1 cellular context compared by ENCODE assay signal in the genomic region with DNA sequence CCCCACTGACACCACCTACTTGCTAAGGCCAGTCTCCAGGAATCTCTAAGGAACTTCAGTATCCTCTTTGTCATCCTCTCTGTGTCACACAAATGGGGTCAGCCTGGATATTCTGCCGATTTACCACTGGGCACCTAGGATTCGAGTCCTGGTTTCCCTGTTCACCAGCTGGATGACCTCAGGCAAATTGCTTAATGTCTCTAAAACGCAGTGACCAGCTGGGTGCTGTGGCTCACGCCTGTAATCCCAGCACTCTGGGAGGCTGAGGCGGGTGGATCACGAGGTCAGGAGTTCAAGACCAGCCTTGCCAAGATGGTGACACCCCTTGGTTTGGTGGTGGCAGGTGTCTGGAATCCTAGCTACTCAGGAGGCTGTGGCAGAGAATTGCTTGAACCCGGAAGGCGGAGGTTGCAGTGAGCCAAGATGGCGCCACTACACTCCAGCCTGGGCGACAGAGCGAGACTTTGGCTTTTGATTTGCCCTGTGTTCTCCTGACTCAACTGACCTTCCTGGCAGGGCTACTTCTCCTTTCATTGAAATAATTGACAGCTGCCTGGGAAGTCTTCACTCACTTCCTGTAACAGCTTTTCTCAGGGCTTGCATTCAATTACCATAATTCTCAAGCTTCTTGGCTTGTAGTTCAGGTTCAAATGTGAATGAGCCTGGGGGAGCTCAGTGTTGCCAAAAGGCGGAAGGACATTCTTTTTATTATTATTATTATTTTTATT.
TF ChIP-seq lines count a peak whose summit lies in the region.

No MANE protein-coding gene starts in this region.

TF ChIP-seq in K562, 482 proteins besides CTCF, POLR2A, EP300 and RAD21:
- TF ChIP-seq ILF3 (IDR thresholded peaks at IDR 0.05; ENCODE audit: borderline replicate concordance) (no peak), JUN (IDR thresholded peaks at IDR 0.05; ENCODE audit: borderline replicate concordance, low read depth, low read length) (no peak), JUN (CRISPR knock-in tag; IDR thresholded peaks at IDR 0.05; ENCODE audit: borderline replicate concordance) (no peak), MTA2 (IDR thresholded peaks at IDR 0.05; ENCODE audit: low read depth) (no peak), KLF1 (tag; IDR thresholded peaks at IDR 0.05) (no peak)
- TF ChIP-seq, protein P1, sequence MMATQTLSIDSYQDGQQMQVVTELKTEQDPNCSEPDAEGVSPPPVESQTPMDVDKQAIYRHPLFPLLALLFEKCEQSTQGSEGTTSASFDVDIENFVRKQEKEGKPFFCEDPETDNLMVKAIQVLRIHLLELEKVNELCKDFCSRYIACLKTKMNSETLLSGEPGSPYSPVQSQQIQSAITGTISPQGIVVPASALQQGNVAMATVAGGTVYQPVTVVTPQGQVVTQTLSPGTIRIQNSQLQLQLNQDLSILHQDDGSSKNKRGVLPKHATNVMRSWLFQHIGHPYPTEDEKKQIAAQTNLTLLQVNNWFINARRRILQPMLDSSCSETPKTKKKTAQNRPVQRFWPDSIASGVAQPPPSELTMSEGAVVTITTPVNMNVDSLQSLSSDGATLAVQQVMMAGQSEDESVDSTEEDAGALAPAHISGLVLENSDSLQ (IDR thresholded peaks at IDR 0.05): peak; percentile 26; the same call in 1 of the 2 replicates
- TF ChIP-seq, protein P2, sequence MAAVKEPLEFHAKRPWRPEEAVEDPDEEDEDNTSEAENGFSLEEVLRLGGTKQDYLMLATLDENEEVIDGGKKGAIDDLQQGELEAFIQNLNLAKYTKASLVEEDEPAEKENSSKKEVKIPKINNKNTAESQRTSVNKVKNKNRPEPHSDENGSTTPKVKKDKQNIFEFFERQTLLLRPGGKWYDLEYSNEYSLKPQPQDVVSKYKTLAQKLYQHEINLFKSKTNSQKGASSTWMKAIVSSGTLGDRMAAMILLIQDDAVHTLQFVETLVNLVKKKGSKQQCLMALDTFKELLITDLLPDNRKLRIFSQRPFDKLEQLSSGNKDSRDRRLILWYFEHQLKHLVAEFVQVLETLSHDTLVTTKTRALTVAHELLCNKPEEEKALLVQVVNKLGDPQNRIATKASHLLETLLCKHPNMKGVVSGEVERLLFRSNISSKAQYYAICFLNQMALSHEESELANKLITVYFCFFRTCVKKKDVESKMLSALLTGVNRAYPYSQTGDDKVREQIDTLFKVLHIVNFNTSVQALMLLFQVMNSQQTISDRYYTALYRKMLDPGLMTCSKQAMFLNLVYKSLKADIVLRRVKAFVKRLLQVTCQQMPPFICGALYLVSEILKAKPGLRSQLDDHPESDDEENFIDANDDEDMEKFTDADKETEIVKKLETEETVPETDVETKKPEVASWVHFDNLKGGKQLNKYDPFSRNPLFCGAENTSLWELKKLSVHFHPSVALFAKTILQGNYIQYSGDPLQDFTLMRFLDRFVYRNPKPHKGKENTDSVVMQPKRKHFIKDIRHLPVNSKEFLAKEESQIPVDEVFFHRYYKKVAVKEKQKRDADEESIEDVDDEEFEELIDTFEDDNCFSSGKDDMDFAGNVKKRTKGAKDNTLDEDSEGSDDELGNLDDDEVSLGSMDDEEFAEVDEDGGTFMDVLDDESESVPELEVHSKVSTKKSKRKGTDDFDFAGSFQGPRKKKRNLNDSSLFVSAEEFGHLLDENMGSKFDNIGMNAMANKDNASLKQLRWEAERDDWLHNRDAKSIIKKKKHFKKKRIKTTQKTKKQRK (IDR thresholded peaks at IDR 0.05; ENCODE audit: borderline replicate concordance, low read depth, low read length): no peak
- TF ChIP-seq, protein P3, sequence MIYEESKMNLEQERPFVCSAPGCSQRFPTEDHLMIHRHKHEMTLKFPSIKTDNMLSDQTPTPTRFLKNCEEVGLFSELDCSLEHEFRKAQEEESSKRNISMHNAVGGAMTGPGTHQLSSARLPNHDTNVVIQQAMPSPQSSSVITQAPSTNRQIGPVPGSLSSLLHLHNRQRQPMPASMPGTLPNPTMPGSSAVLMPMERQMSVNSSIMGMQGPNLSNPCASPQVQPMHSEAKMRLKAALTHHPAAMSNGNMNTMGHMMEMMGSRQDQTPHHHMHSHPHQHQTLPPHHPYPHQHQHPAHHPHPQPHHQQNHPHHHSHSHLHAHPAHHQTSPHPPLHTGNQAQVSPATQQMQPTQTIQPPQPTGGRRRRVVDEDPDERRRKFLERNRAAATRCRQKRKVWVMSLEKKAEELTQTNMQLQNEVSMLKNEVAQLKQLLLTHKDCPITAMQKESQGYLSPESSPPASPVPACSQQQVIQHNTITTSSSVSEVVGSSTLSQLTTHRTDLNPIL (CRISPR knock-in tag; IDR thresholded peaks at IDR 0.05): no peak
